ENCODE assay signal across 1 cellular context in genomic region chr1:8873001-8873400, GRCh38.
TF ChIP-seq lines count a peak whose summit lies in the region.

No MANE protein-coding gene starts in this region.

TF ChIP-seq in WTC11, 78 proteins besides CTCF, POLR2A, EP300 and RAD21 (continued from another document):
- no peak for TF ChIP-seq STAT6 (CRISPR knock-in tag; conservative IDR thresholded peaks at IDR 0.05; ENCODE audit: low read depth)
